In the genomic region with DNA sequence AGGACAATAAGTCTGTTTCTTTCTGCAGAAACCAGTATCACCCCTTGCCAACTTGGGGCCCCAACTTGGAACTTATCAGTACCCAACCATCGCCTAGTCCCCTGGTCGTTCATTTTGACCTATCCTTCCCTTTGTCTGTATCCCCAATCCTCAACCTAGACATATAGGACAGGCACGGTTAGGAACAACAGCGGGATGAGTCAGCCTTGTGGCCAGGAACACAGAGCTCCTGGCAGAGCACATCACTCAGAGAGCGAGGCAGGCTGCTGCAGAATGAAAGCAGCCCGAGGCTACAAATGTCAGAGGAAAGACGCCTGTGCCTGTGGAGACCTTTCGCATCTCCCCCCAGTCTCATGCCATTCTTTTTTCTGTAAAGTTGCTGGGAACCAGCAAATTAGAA, we compare ENCODE assay signal across 1 cellular context.
TF ChIP-seq lines count a peak whose summit lies in the region.

No MANE protein-coding gene starts in this region.

TF ChIP-seq in SK-N-SH, 30 proteins besides CTCF, POLR2A, EP300 and RAD21 (continued from another document):
- TF ChIP-seq PBX3 (IDR thresholded peaks at IDR 0.05) (peak; percentile 81), POLR2AphosphoS5 (IDR thresholded peaks at IDR 0.05; ENCODE audit: low read depth, low read length) (peak; percentile 75), FOXJ3 (CRISPR knock-in tag; IDR thresholded peaks at IDR 0.05) (peak; percentile 70; the same call in 1 of the 2 replicates), MAX (IDR thresholded peaks at IDR 0.05; ENCODE audit: low read depth) (peak; percentile 84), JUND (IDR thresholded peaks at IDR 0.05) (peak; percentile 76), USF1 (IDR thresholded peaks at IDR 0.05; ENCODE audit: borderline replicate concordance, low read depth) (no peak), YY1 (IDR thresholded peaks at IDR 0.05; ENCODE audit: low read depth) (no peak), FOSL2 (IDR thresholded peaks at IDR 0.05; ENCODE audit: borderline replicate concordance, low read depth) (peak; percentile 92), TAF1 (IDR thresholded peaks at IDR 0.05; ENCODE audit: borderline replicate concordance, low read depth, low read length) (0 out of 2 replicates have a peak, but pooled peaks have one; percentile 36)
- TF ChIP-seq, protein P1, sequence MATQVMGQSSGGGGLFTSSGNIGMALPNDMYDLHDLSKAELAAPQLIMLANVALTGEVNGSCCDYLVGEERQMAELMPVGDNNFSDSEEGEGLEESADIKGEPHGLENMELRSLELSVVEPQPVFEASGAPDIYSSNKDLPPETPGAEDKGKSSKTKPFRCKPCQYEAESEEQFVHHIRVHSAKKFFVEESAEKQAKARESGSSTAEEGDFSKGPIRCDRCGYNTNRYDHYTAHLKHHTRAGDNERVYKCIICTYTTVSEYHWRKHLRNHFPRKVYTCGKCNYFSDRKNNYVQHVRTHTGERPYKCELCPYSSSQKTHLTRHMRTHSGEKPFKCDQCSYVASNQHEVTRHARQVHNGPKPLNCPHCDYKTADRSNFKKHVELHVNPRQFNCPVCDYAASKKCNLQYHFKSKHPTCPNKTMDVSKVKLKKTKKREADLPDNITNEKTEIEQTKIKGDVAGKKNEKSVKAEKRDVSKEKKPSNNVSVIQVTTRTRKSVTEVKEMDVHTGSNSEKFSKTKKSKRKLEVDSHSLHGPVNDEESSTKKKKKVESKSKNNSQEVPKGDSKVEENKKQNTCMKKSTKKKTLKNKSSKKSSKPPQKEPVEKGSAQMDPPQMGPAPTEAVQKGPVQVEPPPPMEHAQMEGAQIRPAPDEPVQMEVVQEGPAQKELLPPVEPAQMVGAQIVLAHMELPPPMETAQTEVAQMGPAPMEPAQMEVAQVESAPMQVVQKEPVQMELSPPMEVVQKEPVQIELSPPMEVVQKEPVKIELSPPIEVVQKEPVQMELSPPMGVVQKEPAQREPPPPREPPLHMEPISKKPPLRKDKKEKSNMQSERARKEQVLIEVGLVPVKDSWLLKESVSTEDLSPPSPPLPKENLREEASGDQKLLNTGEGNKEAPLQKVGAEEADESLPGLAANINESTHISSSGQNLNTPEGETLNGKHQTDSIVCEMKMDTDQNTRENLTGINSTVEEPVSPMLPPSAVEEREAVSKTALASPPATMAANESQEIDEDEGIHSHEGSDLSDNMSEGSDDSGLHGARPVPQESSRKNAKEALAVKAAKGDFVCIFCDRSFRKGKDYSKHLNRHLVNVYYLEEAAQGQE (IDR thresholded peaks at IDR 0.05; ENCODE audit: low read depth, low read length), result no peak
